ENCODE assay signal across 8 cellular contexts in genomic region chr1:3649342-3650247, GRCh38. TPM values are rescaled to one million over a fixed set of nuclear protein-coding genes. Genes with fewer than 3 reads are reported as not detected.
A peak's percentile ranks its signal among the peaks of the same experiment; 100 is the strongest.
DNase-seq lines count a peak whose midpoint lies in the region; ATAC-seq and TF ChIP-seq lines count a peak whose summit lies in the region.

WRAP73 (minus strand) TSS chr1:3650103; CDS start chr1:3649999, 104 bp downstream.

- H3K4me3 ChIP-seq in epithelial cell of proximal tubule (ENCODE audit: low read depth, low read length), result peak within 1 kb of the TSS; percentile 95

- DNase-seq in D341Med (ENCODE audit: low spot score) (peak; percentile 94), HUDEP-2 (lab: John Stamatoyannopoulos, UW; ENCODE audit: unreplicated experiment in 76 of 76) (peak in 73 of 76 experiments; percentile 19 to 86 (median 71)), OCI-M1 (lab: John Stamatoyannopoulos, UW) (peak; percentile 93), activated T-cell treated with anti-CD3 and anti-CD28 coated beads for 24 hours (ENCODE audit: low read depth) (peak; percentile 83), epithelial cell of proximal tubule (ENCODE audit: low read depth) (peak; percentile 52), mucosa of gallbladder (ENCODE audit: low spot score) (peak; percentile 90)
- peak; percentile 88 for DNase-seq in stimulated activated CD8-positive, alpha-beta memory T cell treated with anti-CD3 and anti-CD28 coated beads, Interleukin-4, amount 100 ng/mL, for 24 hours (ENCODE audit: low read depth)

- TF ChIP-seq CTCF in epithelial cell of proximal tubule (conservative IDR thresholded peaks at IDR 0.05; ENCODE audit: low read depth, low read length), result peak; percentile 25

- ATAC-seq in GM21381 (IDR thresholded peaks at IDR 0.05; ENCODE audit: unreplicated experiment), result peak; percentile 83

RNA-seq across cellular contexts. Expression of gene WRAP73, which starts in this region (rescaled TPM):
- total RNA-seq in epithelial cell of proximal tubule (17.0 and 26.3 TPM in 2 replicates), mucosa of gallbladder (21.6 TPM)

Comparison
In these comparisons a context has a peak if more than half of its experiments do, and no peak if none do; other contexts are left out.
1. Peak in every context shown above with its lines: DNase-seq, ATAC-seq and H3K4me3 ChIP-seq.